8 cellular contexts compared by ENCODE assay signal in genomic region chr1:68442822-68443556, GRCh38. TPM values are rescaled to one million over a fixed set of nuclear protein-coding genes. Genes with fewer than 3 reads are reported as not detected.
A peak's percentile ranks its signal among the peaks of the same experiment; 100 is the strongest.
DNase-seq lines count a peak whose midpoint lies in the region; ATAC-seq and TF ChIP-seq lines count a peak whose summit lies in the region.

No MANE protein-coding gene starts in this region.

- H3K9ac ChIP-seq in adipocyte (ENCODE audit: low read length): no peak overlapping the region

- no peaks in the 10 kb centered on the region for H3K4me1 ChIP-seq in adipocyte (ENCODE audit: control insufficient read depth, insufficient read depth, low read length)
- H3K4me1 ChIP-seq in tibial nerve: no peaks in the 10 kb centered on the region

- intact Hi-C loops in posterior vena cava (cut with DNase I): no loop called here

- TF ChIP-seq EP300 in tibial nerve (IDR thresholded peaks at IDR 0.05): no peak

- DNase-seq in BJ (ENCODE audit: low read depth) (peak; percentile 2), NB4 (ENCODE audit: low read depth) (peak; percentile 38), adipocyte (ENCODE audit: low read depth) (peak; percentile 78), iPS-NIHi7 (ENCODE audit: extremely low spot score) (peak; percentile 60), tibial nerve (ENCODE audit: low spot score in 2 of 2) (peak in 1 of 2 donors; percentile 64), posterior vena cava (ENCODE audit: low spot score) (no peak)

- H3K36me3 ChIP-seq in BJ (ENCODE audit: control insufficient read depth, insufficient read depth, low read length) (no peaks in the 10 kb centered on the region), adipocyte (ENCODE audit: control insufficient read depth, insufficient read depth, low read length, severe bottlenecking) (no peaks in the 10 kb centered on the region), tibial nerve (no peaks in the 10 kb centered on the region)

- ATAC-seq in GM18502 (IDR thresholded peaks at IDR 0.05; ENCODE audit: poor library complexity, unreplicated experiment) (peak; percentile 81), HG02678 (IDR thresholded peaks at IDR 0.05; ENCODE audit: unreplicated experiment) (peak; percentile 85)

- CTCF ChIA-PET in BJ (lab: Yijun Ruan, JAX): interaction anchor here (0.6 to 2.6 kb wide), 13 partner anchors 10 to 326 kb away, joined by 3 to 19 read pairs (median 3); no protein-coding TSS in a partner anchor

- H3K4me3 ChIP-seq in BJ (ENCODE audit: low read depth, low read length): no peak overlapping the region
- no peak overlapping the region for H3K4me3 ChIP-seq in NB4 (ENCODE audit: low read depth, low read length)
- H3K4me3 ChIP-seq in adipocyte (ENCODE audit: low read length): no peak overlapping the region
- no peak overlapping the region for H3K4me3 ChIP-seq in tibial nerve

- TF ChIP-seq POLR2A in NB4 (IDR thresholded peaks at IDR 0.05; ENCODE audit: extremely low read depth, insufficient read length) (no peak), tibial nerve (IDR thresholded peaks at IDR 0.05) (no peak)

- WGBS in tibial nerve, 2 donors: 36 to 38% methylated on average over 5 of the region's 5 CpGs

- H3K9me3 ChIP-seq in adipocyte (ENCODE audit: control insufficient read depth, low read length): no peaks in the 10 kb centered on the region
- no peaks in the 10 kb centered on the region for H3K9me3 ChIP-seq in tibial nerve

- H3K27me3 ChIP-seq in BJ (ENCODE audit: control insufficient read depth, insufficient read depth, low read length) (no peaks in the 10 kb centered on the region), adipocyte (replicated peaks; ENCODE audit: control insufficient read depth, insufficient read depth, low read length) (no peaks in the 10 kb centered on the region), tibial nerve (no peaks in the 10 kb centered on the region)

- TF ChIP-seq CTCF in BJ (IDR thresholded peaks at IDR 0.05; ENCODE audit: insufficient read depth, low read depth, low read length) (peak; percentile 66), NB4 (IDR thresholded peaks at IDR 0.05; ENCODE audit: low read depth, low read length) (peak; percentile 68), tibial nerve (IDR thresholded peaks at IDR 0.05) (peak; percentile 21 to 54 (median 27))

- no peak overlapping the region for H3K27ac ChIP-seq in tibial nerve

- POLR2A ChIA-PET in BJ (lab: Charles Lee): no interaction called here

RNA-seq across cellular contexts. Expression of gene RPE65, which starts 6.8 kb away (rescaled TPM):
- not detected in 2 replicates for polyA plus RNA-seq in BJ (2011; rRNA removed)
- polyA minus RNA-seq in BJ (2011; rRNA and poly(A)+ RNA removed): not detected in 2 replicates
- total RNA-seq in tibial nerve (not detected), posterior vena cava (under 1 TPM in 1 of 2 donors, not detected in 1; 0.19 TPM)

RNA-seq across cellular contexts. Expression of gene DEPDC1, which starts 53.9 kb away (rescaled TPM):
- 5.3 and 10.3 TPM in 2 replicates for polyA plus RNA-seq in BJ (2011; rRNA removed)
- 3.5 and 4.8 TPM in 2 replicates for polyA minus RNA-seq in BJ (2011; rRNA and poly(A)+ RNA removed)
- total RNA-seq in tibial nerve (not detected), posterior vena cava (under 1 TPM; 0.10 to 0.19 TPM)
